In the genomic region with DNA sequence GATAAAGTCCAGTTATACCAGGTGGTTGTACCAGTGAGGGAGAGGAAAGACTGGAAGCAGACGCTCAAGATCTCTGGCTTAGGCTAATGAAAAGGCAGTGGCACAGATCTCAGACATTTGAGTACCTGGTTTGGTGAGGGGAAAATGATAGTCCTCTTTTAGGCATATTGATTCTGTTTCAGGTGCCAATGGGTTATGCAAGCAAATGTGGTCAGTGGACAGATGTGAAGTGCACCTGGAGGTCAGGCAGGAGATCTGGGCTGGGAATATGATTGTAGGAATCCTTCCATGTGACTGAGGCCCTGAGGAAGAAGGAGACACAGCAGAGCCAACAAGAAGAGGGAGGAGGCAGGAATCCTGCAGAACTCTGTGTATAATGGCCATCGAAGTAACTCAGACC, we compare ENCODE assay signal across 1 cellular context.
TF ChIP-seq lines count a peak whose summit lies in the region.

No MANE protein-coding gene starts in this region.

TF ChIP-seq in GM23338, 12 proteins besides CTCF, POLR2A, EP300 and RAD21:
- TF ChIP-seq, protein P1, sequence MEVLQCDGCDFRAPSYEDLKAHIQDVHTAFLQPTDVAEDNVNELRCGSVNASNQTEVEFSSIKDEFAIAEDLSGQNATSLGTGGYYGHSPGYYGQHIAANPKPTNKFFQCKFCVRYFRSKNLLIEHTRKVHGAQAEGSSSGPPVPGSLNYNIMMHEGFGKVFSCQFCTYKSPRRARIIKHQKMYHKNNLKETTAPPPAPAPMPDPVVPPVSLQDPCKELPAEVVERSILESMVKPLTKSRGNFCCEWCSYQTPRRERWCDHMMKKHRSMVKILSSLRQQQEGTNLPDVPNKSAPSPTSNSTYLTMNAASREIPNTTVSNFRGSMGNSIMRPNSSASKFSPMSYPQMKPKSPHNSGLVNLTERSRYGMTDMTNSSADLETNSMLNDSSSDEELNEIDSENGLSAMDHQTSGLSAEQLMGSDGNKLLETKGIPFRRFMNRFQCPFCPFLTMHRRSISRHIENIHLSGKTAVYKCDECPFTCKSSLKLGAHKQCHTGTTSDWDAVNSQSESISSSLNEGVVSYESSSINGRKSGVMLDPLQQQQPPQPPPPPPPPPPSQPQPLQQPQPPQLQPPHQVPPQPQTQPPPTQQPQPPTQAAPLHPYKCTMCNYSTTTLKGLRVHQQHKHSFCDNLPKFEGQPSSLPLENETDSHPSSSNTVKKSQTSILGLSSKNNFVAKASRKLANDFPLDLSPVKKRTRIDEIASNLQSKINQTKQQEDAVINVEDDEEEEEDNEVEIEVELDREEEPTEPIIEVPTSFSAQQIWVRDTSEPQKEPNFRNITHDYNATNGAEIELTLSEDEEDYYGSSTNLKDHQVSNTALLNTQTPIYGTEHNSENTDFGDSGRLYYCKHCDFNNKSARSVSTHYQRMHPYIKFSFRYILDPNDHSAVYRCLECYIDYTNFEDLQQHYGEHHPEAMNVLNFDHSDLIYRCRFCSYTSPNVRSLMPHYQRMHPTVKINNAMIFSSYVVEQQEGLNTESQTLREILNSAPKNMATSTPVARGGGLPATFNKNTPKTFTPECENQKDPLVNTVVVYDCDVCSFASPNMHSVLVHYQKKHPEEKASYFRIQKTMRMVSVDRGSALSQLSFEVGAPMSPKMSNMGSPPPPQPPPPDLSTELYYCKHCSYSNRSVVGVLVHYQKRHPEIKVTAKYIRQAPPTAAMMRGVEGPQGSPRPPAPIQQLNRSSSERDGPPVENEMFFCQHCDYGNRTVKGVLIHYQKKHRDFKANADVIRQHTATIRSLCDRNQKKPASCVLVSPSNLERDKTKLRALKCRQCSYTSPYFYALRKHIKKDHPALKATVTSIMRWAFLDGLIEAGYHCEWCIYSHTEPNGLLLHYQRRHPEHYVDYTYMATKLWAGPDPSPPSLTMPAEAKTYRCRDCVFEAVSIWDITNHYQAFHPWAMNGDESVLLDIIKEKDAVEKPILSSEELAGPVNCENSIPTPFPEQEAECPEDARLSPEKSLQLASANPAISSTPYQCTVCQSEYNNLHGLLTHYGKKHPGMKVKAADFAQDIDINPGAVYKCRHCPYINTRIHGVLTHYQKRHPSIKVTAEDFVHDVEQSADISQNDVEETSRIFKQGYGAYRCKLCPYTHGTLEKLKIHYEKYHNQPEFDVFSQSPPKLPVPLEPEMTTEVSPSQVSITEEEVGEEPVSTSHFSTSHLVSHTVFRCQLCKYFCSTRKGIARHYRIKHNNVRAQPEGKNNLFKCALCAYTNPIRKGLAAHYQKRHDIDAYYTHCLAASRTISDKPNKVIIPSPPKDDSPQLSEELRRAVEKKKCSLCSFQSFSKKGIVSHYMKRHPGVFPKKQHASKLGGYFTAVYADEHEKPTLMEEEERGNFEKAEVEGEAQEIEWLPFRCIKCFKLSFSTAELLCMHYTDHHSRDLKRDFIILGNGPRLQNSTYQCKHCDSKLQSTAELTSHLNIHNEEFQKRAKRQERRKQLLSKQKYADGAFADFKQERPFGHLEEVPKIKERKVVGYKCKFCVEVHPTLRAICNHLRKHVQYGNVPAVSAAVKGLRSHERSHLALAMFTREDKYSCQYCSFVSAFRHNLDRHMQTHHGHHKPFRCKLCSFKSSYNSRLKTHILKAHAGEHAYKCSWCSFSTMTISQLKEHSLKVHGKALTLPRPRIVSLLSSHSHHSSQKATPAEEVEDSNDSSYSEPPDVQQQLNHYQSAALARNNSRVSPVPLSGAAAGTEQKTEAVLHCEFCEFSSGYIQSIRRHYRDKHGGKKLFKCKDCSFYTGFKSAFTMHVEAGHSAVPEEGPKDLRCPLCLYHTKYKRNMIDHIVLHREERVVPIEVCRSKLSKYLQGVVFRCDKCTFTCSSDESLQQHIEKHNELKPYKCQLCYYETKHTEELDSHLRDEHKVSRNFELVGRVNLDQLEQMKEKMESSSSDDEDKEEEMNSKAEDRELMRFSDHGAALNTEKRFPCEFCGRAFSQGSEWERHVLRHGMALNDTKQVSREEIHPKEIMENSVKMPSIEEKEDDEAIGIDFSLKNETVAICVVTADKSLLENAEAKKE (CRISPR knock-in tag; IDR thresholded peaks at IDR 0.05): no peak
- TF ChIP-seq NANOG (IDR thresholded peaks at IDR 0.05; ENCODE audit: borderline replicate concordance) (no peak), POLR2AphosphoS5 (IDR thresholded peaks at IDR 0.05; ENCODE audit: low read depth) (no peak), CREB1 (CRISPR knock-in tag; IDR thresholded peaks at IDR 0.05; ENCODE audit: low read depth) (no peak), EZH2phosphoT487 (IDR thresholded peaks at IDR 0.05; ENCODE audit: unreplicated experiment) (no peak), ZNF114 (CRISPR knock-in tag; IDR thresholded peaks at IDR 0.05) (no peak), STAT1 (IDR thresholded peaks at IDR 0.05; ENCODE audit: unreplicated experiment) (no peak), JUNB (IDR thresholded peaks at IDR 0.05; ENCODE audit: unreplicated experiment) (no peak), EZH2 (IDR thresholded peaks at IDR 0.05; ENCODE audit: low read depth, unreplicated experiment) (no peak), ZNF331 (CRISPR knock-in tag; IDR thresholded peaks at IDR 0.05; ENCODE audit: low read depth) (no peak)
- TF ChIP-seq, protein P2, sequence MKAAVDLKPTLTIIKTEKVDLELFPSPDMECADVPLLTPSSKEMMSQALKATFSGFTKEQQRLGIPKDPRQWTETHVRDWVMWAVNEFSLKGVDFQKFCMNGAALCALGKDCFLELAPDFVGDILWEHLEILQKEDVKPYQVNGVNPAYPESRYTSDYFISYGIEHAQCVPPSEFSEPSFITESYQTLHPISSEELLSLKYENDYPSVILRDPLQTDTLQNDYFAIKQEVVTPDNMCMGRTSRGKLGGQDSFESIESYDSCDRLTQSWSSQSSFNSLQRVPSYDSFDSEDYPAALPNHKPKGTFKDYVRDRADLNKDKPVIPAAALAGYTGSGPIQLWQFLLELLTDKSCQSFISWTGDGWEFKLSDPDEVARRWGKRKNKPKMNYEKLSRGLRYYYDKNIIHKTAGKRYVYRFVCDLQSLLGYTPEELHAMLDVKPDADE (IDR thresholded peaks at IDR 0.05): no peak
- TF ChIP-seq, protein P3, sequence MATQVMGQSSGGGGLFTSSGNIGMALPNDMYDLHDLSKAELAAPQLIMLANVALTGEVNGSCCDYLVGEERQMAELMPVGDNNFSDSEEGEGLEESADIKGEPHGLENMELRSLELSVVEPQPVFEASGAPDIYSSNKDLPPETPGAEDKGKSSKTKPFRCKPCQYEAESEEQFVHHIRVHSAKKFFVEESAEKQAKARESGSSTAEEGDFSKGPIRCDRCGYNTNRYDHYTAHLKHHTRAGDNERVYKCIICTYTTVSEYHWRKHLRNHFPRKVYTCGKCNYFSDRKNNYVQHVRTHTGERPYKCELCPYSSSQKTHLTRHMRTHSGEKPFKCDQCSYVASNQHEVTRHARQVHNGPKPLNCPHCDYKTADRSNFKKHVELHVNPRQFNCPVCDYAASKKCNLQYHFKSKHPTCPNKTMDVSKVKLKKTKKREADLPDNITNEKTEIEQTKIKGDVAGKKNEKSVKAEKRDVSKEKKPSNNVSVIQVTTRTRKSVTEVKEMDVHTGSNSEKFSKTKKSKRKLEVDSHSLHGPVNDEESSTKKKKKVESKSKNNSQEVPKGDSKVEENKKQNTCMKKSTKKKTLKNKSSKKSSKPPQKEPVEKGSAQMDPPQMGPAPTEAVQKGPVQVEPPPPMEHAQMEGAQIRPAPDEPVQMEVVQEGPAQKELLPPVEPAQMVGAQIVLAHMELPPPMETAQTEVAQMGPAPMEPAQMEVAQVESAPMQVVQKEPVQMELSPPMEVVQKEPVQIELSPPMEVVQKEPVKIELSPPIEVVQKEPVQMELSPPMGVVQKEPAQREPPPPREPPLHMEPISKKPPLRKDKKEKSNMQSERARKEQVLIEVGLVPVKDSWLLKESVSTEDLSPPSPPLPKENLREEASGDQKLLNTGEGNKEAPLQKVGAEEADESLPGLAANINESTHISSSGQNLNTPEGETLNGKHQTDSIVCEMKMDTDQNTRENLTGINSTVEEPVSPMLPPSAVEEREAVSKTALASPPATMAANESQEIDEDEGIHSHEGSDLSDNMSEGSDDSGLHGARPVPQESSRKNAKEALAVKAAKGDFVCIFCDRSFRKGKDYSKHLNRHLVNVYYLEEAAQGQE (IDR thresholded peaks at IDR 0.05; ENCODE audit: unreplicated experiment): no peak
